ENCODE assay signal across 1 cellular context in the genomic region with DNA sequence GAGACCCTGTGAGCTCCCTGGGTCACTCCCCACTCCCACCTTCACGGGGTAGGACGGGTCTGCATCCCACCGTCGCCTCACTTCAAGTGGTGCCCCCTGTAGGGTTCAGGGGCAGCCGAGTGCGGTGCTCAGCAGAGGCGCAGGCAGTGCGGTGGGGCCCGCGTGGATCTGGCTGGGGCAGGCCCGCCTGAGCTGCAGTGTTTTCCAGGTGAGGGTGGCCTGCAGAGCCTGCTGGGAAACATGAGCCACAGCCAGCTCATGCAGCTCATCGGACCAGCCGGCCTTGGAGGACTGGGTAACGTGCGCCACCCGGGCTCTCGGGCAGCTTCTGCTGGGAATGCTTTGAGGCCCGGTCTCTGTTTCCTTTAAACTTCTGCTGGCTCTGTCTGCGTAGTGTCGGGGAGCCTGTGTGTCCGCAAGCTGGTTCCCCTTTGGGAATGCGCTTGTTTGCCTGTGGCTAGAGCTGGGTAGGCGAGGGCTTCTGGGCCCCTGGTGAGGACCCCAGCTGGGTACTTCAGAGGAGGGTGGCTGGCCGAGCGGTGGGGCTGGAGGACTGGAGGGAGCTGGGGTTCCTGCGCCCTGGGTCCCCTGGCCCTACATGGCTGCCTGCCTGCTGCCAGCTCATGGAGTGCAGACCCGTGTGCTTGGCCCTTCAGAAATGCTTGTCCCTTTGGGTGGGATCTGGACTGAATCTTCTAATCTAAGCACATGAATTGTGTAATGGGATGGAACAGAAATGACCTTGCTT.
TF ChIP-seq lines count a peak whose summit lies in the region.

No MANE protein-coding gene starts in this region.

TF ChIP-seq in HepG2, 621 proteins besides CTCF, POLR2A, EP300 and RAD21 (continues in another document):
- TF ChIP-seq SAFB2 (CRISPR knock-in tag; IDR thresholded peaks at IDR 0.05; ENCODE audit: borderline replicate concordance, low read depth): no peak
- TF ChIP-seq, protein P1, sequence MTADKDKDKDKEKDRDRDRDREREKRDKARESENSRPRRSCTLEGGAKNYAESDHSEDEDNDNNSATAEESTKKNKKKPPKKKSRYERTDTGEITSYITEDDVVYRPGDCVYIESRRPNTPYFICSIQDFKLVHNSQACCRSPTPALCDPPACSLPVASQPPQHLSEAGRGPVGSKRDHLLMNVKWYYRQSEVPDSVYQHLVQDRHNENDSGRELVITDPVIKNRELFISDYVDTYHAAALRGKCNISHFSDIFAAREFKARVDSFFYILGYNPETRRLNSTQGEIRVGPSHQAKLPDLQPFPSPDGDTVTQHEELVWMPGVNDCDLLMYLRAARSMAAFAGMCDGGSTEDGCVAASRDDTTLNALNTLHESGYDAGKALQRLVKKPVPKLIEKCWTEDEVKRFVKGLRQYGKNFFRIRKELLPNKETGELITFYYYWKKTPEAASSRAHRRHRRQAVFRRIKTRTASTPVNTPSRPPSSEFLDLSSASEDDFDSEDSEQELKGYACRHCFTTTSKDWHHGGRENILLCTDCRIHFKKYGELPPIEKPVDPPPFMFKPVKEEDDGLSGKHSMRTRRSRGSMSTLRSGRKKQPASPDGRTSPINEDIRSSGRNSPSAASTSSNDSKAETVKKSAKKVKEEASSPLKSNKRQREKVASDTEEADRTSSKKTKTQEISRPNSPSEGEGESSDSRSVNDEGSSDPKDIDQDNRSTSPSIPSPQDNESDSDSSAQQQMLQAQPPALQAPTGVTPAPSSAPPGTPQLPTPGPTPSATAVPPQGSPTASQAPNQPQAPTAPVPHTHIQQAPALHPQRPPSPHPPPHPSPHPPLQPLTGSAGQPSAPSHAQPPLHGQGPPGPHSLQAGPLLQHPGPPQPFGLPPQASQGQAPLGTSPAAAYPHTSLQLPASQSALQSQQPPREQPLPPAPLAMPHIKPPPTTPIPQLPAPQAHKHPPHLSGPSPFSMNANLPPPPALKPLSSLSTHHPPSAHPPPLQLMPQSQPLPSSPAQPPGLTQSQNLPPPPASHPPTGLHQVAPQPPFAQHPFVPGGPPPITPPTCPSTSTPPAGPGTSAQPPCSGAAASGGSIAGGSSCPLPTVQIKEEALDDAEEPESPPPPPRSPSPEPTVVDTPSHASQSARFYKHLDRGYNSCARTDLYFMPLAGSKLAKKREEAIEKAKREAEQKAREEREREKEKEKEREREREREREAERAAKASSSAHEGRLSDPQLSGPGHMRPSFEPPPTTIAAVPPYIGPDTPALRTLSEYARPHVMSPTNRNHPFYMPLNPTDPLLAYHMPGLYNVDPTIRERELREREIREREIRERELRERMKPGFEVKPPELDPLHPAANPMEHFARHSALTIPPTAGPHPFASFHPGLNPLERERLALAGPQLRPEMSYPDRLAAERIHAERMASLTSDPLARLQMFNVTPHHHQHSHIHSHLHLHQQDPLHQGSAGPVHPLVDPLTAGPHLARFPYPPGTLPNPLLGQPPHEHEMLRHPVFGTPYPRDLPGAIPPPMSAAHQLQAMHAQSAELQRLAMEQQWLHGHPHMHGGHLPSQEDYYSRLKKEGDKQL (CRISPR knock-in tag; IDR thresholded peaks at IDR 0.05; ENCODE audit: low read depth): no peak
- no peak for TF ChIP-seq KLF9 (CRISPR knock-in tag; IDR thresholded peaks at IDR 0.05; ENCODE audit: low read depth)
- 0 out of 2 replicates have a peak, but pooled peaks have one; percentile 29 for TF ChIP-seq ZNF788 (CRISPR knock-in tag; IDR thresholded peaks at IDR 0.05; ENCODE audit: borderline replicate concordance)
- TF ChIP-seq POGZ (CRISPR knock-in tag; IDR thresholded peaks at IDR 0.05): no peak
- no peak for TF ChIP-seq ZNF549 (CRISPR knock-in tag; IDR thresholded peaks at IDR 0.05)
- 0 out of 2 replicates have a peak, but pooled peaks have one; percentile 24 for TF ChIP-seq PITX1 (CRISPR knock-in tag; IDR thresholded peaks at IDR 0.05)
- TF ChIP-seq ARNT (IDR thresholded peaks at IDR 0.05): no peak
- TF ChIP-seq ZBTB8A (CRISPR knock-in tag; IDR thresholded peaks at IDR 0.05; ENCODE audit: borderline replicate concordance, low read depth): no peak
- TF ChIP-seq NFKBIZ (CRISPR knock-in tag; IDR thresholded peaks at IDR 0.05): no peak
- TF ChIP-seq, protein P2, sequence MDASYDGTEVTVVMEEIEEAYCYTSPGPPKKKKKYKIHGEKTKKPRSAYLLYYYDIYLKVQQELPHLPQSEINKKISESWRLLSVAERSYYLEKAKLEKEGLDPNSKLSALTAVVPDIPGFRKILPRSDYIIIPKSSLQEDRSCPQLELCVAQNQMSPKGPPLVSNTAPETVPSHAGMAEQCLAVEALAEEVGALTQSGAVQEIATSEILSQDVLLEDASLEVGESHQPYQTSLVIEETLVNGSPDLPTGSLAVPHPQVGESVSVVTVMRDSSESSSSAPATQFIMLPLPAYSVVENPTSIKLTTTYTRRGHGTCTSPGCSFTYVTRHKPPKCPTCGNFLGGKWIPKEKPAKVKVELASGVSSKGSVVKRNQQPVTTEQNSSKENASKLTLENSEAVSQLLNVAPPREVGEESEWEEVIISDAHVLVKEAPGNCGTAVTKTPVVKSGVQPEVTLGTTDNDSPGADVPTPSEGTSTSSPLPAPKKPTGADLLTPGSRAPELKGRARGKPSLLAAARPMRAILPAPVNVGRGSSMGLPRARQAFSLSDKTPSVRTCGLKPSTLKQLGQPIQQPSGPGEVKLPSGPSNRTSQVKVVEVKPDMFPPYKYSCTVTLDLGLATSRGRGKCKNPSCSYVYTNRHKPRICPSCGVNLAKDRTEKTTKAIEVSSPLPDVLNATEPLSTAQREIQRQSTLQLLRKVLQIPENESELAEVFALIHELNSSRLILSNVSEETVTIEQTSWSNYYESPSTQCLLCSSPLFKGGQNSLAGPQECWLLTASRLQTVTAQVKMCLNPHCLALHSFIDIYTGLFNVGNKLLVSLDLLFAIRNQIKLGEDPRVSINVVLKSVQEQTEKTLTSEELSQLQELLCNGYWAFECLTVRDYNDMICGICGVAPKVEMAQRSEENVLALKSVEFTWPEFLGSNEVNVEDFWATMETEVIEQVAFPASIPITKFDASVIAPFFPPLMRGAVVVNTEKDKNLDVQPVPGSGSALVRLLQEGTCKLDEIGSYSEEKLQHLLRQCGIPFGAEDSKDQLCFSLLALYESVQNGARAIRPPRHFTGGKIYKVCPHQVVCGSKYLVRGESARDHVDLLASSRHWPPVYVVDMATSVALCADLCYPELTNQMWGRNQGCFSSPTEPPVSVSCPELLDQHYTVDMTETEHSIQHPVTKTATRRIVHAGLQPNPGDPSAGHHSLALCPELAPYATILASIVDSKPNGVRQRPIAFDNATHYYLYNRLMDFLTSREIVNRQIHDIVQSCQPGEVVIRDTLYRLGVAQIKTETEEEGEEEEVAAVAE (CRISPR knock-in tag; IDR thresholded peaks at IDR 0.05; ENCODE audit: borderline replicate concordance): no peak
- TF ChIP-seq ZNF766 (CRISPR knock-in tag; IDR thresholded peaks at IDR 0.05; ENCODE audit: borderline replicate concordance): no peak
- no peak for TF ChIP-seq JUND (CRISPR knock-in tag; IDR thresholded peaks at IDR 0.05)
- TF ChIP-seq ZNF274 (CRISPR knock-in tag; IDR thresholded peaks at IDR 0.05): 0 out of 2 replicates have a peak, but pooled peaks have one; percentile 3
- peak; percentile 9; the same call in 1 of the 2 replicates for TF ChIP-seq POLR2G (IDR thresholded peaks at IDR 0.05; ENCODE audit: low read depth, low read length)
- TF ChIP-seq FOXJ3 (CRISPR knock-in tag; IDR thresholded peaks at IDR 0.05; ENCODE audit: borderline replicate concordance): no peak
- peak; percentile 92 for TF ChIP-seq AGO2 (optimal IDR thresholded peaks at IDR 0.05; ENCODE audit: low read depth, low read length)
- no peak for TF ChIP-seq TCF7L2 (IDR thresholded peaks at IDR 0.05; ENCODE audit: low read depth, low read length)
- peak; percentile 15; the same call in 1 of the 2 replicates for TF ChIP-seq AKAP8 (CRISPR knock-in tag; IDR thresholded peaks at IDR 0.05)
- TF ChIP-seq, protein P3, sequence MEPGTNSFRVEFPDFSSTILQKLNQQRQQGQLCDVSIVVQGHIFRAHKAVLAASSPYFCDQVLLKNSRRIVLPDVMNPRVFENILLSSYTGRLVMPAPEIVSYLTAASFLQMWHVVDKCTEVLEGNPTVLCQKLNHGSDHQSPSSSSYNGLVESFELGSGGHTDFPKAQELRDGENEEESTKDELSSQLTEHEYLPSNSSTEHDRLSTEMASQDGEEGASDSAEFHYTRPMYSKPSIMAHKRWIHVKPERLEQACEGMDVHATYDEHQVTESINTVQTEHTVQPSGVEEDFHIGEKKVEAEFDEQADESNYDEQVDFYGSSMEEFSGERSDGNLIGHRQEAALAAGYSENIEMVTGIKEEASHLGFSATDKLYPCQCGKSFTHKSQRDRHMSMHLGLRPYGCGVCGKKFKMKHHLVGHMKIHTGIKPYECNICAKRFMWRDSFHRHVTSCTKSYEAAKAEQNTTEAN (CRISPR knock-in tag; conservative IDR thresholded peaks at IDR 0.05): no peak
- TF ChIP-seq SP2 (CRISPR knock-in tag; IDR thresholded peaks at IDR 0.05): no peak
- TF ChIP-seq PCBP1 (IDR thresholded peaks at IDR 0.05; ENCODE audit: borderline replicate concordance, low read depth, low read length): no peak
- TF ChIP-seq ZNF598 (CRISPR knock-in tag; IDR thresholded peaks at IDR 0.05; ENCODE audit: borderline replicate concordance): 0 out of 2 replicates have a peak, but pooled peaks have one; percentile 2
- no peak for TF ChIP-seq ZNF780A (CRISPR knock-in tag; IDR thresholded peaks at IDR 0.05)
- 0 out of 2 replicates have a peak, but pooled peaks have one; percentile 3 for TF ChIP-seq HIVEP1 (CRISPR knock-in tag; IDR thresholded peaks at IDR 0.05)
- TF ChIP-seq, protein P4, sequence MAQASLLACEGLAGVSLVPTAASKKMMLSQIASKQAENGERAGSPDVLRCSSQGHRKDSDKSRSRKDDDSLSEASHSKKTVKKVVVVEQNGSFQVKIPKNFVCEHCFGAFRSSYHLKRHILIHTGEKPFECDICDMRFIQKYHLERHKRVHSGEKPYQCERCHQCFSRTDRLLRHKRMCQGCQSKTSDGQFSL (CRISPR knock-in tag; IDR thresholded peaks at IDR 0.05): no peak
- TF ChIP-seq, protein P5, sequence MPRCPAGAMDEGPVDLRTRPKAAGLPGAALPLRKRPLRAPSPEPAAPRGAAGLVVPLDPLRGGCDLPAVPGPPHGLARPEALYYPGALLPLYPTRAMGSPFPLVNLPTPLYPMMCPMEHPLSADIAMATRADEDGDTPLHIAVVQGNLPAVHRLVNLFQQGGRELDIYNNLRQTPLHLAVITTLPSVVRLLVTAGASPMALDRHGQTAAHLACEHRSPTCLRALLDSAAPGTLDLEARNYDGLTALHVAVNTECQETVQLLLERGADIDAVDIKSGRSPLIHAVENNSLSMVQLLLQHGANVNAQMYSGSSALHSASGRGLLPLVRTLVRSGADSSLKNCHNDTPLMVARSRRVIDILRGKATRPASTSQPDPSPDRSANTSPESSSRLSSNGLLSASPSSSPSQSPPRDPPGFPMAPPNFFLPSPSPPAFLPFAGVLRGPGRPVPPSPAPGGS (CRISPR knock-in tag; IDR thresholded peaks at IDR 0.05): 0 out of 2 replicates have a peak, but pooled peaks have one; percentile 51
- TF ChIP-seq, protein P6, sequence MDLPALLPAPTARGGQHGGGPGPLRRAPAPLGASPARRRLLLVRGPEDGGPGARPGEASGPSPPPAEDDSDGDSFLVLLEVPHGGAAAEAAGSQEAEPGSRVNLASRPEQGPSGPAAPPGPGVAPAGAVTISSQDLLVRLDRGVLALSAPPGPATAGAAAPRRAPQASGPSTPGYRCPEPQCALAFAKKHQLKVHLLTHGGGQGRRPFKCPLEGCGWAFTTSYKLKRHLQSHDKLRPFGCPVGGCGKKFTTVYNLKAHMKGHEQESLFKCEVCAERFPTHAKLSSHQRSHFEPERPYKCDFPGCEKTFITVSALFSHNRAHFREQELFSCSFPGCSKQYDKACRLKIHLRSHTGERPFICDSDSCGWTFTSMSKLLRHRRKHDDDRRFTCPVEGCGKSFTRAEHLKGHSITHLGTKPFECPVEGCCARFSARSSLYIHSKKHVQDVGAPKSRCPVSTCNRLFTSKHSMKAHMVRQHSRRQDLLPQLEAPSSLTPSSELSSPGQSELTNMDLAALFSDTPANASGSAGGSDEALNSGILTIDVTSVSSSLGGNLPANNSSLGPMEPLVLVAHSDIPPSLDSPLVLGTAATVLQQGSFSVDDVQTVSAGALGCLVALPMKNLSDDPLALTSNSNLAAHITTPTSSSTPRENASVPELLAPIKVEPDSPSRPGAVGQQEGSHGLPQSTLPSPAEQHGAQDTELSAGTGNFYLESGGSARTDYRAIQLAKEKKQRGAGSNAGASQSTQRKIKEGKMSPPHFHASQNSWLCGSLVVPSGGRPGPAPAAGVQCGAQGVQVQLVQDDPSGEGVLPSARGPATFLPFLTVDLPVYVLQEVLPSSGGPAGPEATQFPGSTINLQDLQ (CRISPR knock-in tag; IDR thresholded peaks at IDR 0.05): no peak
- TF ChIP-seq TARDBP (CRISPR knock-in tag; IDR thresholded peaks at IDR 0.05): no peak
- peak; percentile 71 for TF ChIP-seq RBFOX2 (IDR thresholded peaks at IDR 0.05; ENCODE audit: low read depth, low read length)
- 0 out of 2 replicates have a peak, but pooled peaks have one; percentile 24 for TF ChIP-seq NFIB (CRISPR knock-in tag; IDR thresholded peaks at IDR 0.05; ENCODE audit: borderline replicate concordance)
- TF ChIP-seq, protein P7, sequence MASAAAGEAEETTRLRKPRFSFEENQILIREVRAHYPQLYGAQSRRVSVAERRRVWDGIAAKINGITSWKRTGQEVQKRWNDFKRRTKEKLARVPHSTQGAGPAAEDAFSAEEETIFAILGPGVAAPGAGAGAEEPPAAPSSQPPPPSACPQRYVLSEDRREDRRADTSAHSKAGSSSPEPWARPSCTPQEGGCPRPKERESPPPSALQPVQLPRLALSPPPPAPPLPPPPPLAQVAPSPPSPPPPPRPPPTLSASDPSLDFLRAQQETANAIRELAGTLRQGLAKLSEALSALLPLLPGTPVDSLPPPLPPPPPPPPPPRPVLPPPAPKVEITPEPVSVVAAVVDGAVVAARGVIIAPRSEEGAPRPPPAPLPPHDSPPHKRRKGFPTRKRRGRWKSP (CRISPR knock-in tag; IDR thresholded peaks at IDR 0.05): no peak
- no peak for TF ChIP-seq ZNF747 (CRISPR knock-in tag; IDR thresholded peaks at IDR 0.05; ENCODE audit: borderline replicate concordance)
- TF ChIP-seq, protein P8, sequence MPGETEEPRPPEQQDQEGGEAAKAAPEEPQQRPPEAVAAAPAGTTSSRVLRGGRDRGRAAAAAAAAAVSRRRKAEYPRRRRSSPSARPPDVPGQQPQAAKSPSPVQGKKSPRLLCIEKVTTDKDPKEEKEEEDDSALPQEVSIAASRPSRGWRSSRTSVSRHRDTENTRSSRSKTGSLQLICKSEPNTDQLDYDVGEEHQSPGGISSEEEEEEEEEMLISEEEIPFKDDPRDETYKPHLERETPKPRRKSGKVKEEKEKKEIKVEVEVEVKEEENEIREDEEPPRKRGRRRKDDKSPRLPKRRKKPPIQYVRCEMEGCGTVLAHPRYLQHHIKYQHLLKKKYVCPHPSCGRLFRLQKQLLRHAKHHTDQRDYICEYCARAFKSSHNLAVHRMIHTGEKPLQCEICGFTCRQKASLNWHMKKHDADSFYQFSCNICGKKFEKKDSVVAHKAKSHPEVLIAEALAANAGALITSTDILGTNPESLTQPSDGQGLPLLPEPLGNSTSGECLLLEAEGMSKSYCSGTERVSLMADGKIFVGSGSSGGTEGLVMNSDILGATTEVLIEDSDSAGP (CRISPR knock-in tag; IDR thresholded peaks at IDR 0.05; ENCODE audit: borderline replicate concordance): 0 out of 2 replicates have a peak, but pooled peaks have one; percentile 15
- TF ChIP-seq ZNF776 (CRISPR knock-in tag; IDR thresholded peaks at IDR 0.05): no peak
- TF ChIP-seq TCF7 (IDR thresholded peaks at IDR 0.05; ENCODE audit: low read depth): no peak
- TF ChIP-seq ISL2 (CRISPR knock-in tag; IDR thresholded peaks at IDR 0.05): no peak
- TF ChIP-seq TOPORS (CRISPR knock-in tag; IDR thresholded peaks at IDR 0.05): no peak
- no peak for TF ChIP-seq IRX3 (CRISPR knock-in tag; IDR thresholded peaks at IDR 0.05; ENCODE audit: borderline replicate concordance, low read depth)
- TF ChIP-seq NFYB (CRISPR knock-in tag; IDR thresholded peaks at IDR 0.05): no peak
- TF ChIP-seq SETDB1 (CRISPR knock-in tag; IDR thresholded peaks at IDR 0.05; ENCODE audit: borderline replicate concordance): no peak
- no peak for TF ChIP-seq SALL1 (CRISPR knock-in tag; IDR thresholded peaks at IDR 0.05)
- TF ChIP-seq HNRNPL (IDR thresholded peaks at IDR 0.05; ENCODE audit: low read depth, low read length): 0 out of 2 replicates have a peak, but pooled peaks have one; percentile 25
